1 cellular context compared by ENCODE assay signal in genomic region chr15:78998526-78998925, GRCh38.
TF ChIP-seq lines count a peak whose summit lies in the region.

No MANE protein-coding gene starts in this region.

TF ChIP-seq in HepG2, 621 proteins besides CTCF, POLR2A, EP300 and RAD21:
- TF ChIP-seq ZNF772 (CRISPR knock-in tag; IDR thresholded peaks at IDR 0.05) (no peak), HNRNPL (IDR thresholded peaks at IDR 0.05; ENCODE audit: low read depth, low read length) (peak; percentile 85), SRF (IDR thresholded peaks at IDR 0.05; ENCODE audit: low read depth, low read length) (no peak)
